2 cellular contexts compared by ENCODE assay signal in genomic region chr20:30951088-30951487, GRCh38.
DNase-seq lines count a peak whose midpoint lies in the region; ATAC-seq, FAIRE-seq and TF ChIP-seq lines count a peak whose summit lies in the region.
"Not testable (repeated sequence)": the region's sequence is repeated elsewhere in the genome, so short reads cannot be mapped to it uniquely, and the experiment has no call there.

No MANE protein-coding gene starts in this region.

- intact Hi-C loops in HepG2 (cut with micrococcal nuclease; ENCODE audit: unreplicated experiment) = not testable (repeated sequence)

- not testable (repeated sequence) for H3K4me3 ChIP-seq in HEK293 (ENCODE audit: low read depth, low read length); HepG2 (replicated peaks in 1 of 3; ENCODE audit: insufficient read depth in 1 of 3, low read depth in 2 of 3, low read length in 3 of 3)

- H4K20me1 ChIP-seq in HepG2 (ENCODE audit: insufficient read depth, low read length) = not testable (repeated sequence)

- not testable (repeated sequence) for FAIRE-seq in HepG2 (lab: Jason Lieb, UNC)

- H3K9me3 ChIP-seq in HEK293 (ENCODE audit: control insufficient read depth, insufficient read depth, low read depth, low read length) = not testable (repeated sequence)
- H3K9me3 ChIP-seq in HepG2 (ENCODE audit: low read length) = peaks cover 75% of the 10 kb centered on the region

- TF ChIP-seq RAD21 in HepG2 (CRISPR knock-in tag; IDR thresholded peaks at IDR 0.05) = not testable (repeated sequence)

- POLR2A ChIA-PET in HEK293 (lab: Yijun Ruan, JAX); HepG2 (lab: Yijun Ruan, JAX): not testable (repeated sequence)

- not testable (repeated sequence) for H3K36me3 ChIP-seq in HEK293 (ENCODE audit: control insufficient read depth in 2 of 2, insufficient read depth in 1 of 2, low read length in 2 of 2); HepG2 (replicated peaks in 1 of 2; ENCODE audit: control insufficient read depth in 1 of 2, insufficient read depth in 2 of 2, low read length in 2 of 2)

- not testable (repeated sequence) for H3K9ac ChIP-seq in HepG2 (ENCODE audit: insufficient read depth, low read depth, low read length)

- H3K27me3 ChIP-seq in HepG2 (ENCODE audit: control insufficient read depth in 1 of 2, insufficient read depth in 2 of 2, low read length in 2 of 2) = not testable (repeated sequence)

- not testable (repeated sequence) for H3K4me2 ChIP-seq in HepG2 (ENCODE audit: low read depth, low read length)

- not testable (repeated sequence) for H3K79me2 ChIP-seq in HepG2 (ENCODE audit: insufficient read depth, low read length)

- in situ Hi-C loops in HepG2 (cut with HindIII; ENCODE audit: extremely low pct_ligation_motif_present, low pct_unique_long_range_greater_than_20kb) = not testable (repeated sequence)

- not testable (repeated sequence) for DNase-seq in HepG2 (ENCODE audit: low spot score)

- ATAC-seq in HepG2 = not testable (repeated sequence)

- WGBS in HepG2 (ENCODE audit: low lambda C conversion rate) = 61% methylated on average over 3 of the region's 3 CpGs

- not testable (repeated sequence) for BruUV-seq in HepG2 (replicated peaks; lab: Mats Ljungman, UMichigan)

- not testable (repeated sequence) for TF ChIP-seq EP300 in HepG2 (IDR thresholded peaks at IDR 0.05; ENCODE audit: low read depth in 2 of 2, low read length in 2 of 2); HepG2 (CRISPR knock-in tag; IDR thresholded peaks at IDR 0.05; ENCODE audit: borderline replicate concordance)

- not testable (repeated sequence) for H2AFZ ChIP-seq in HepG2 (ENCODE audit: low read length)

- CTCF ChIA-PET in HEK293 (lab: Yijun Ruan, JAX); HepG2 (lab: Yijun Ruan, JAX; ENCODE audit: low intra/inter-chr PET ratio, low total read pairs): not testable (repeated sequence)

- H3K27ac ChIP-seq in HEK293 (ENCODE audit: extremely low read depth, low read depth, low read length); HepG2 (ENCODE audit: extremely low read length, insufficient read depth, low read length): not testable (repeated sequence)

- TF ChIP-seq POLR2A in HepG2 (IDR thresholded peaks at IDR 0.05; ENCODE audit: insufficient read depth in 1 of 2, low read depth in 2 of 2, low read length in 2 of 2) = not testable (repeated sequence)

- H3K4me1 ChIP-seq in HEK293 (ENCODE audit: control insufficient read depth, insufficient read depth, low read length); HepG2 (ENCODE audit: insufficient read depth, low read length): not testable (repeated sequence)

- TF ChIP-seq CTCF in HEK293 (tag by site-specific recombination; IDR thresholded peaks at IDR 0.05); HepG2 (CRISPR knock-in tag; IDR thresholded peaks at IDR 0.05): not testable (repeated sequence)

TF ChIP-seq in HEK293, 187 proteins besides CTCF, POLR2A, EP300 and RAD21:
- TF ChIP-seq ZNF146 (tag by site-specific recombination; IDR thresholded peaks at IDR 0.05) = peak; percentile 53
TF ChIP-seq in HEK293: peak in this region for 1; not testable (repeated sequence) for 186.

TF ChIP-seq in HepG2, 621 proteins besides CTCF, POLR2A, EP300 and RAD21:
- peak; percentile 55 for TF ChIP-seq ATF7 (IDR thresholded peaks at IDR 0.05)
- TF ChIP-seq ATF7 (CRISPR knock-in tag; IDR thresholded peaks at IDR 0.05) = not testable (repeated sequence)
